Comparison of ENCODE assay signal across 11 cellular contexts in genomic region chr18:6406075-6406909, GRCh38. TPM values are rescaled to one million over a fixed set of nuclear protein-coding genes. Genes with fewer than 3 reads are reported as not detected.
DNase-seq lines count a peak whose midpoint lies in the region; ATAC-seq and TF ChIP-seq lines count a peak whose summit lies in the region.
"Had no signal": no experiment of that assay in that cellular context is flagged by ENCODE, and none has a peak within 500 bp of the region (broad histone marks: within the 10 kb centered on the region; RNA-seq: fewer than 3 reads in every experiment).

No MANE protein-coding gene starts in this region.

- no peaks in the 10 kb centered on the region for H3K9me3 ChIP-seq in testis

- TF ChIP-seq CTCF in testis (IDR thresholded peaks at IDR 0.05) = no peak

- H3K36me3 ChIP-seq in testis (ENCODE audit: low read depth, missing control alignments) = no peaks in the 10 kb centered on the region

- H3K27ac ChIP-seq in testis = peak overlapping the region; percentile 29 to 33

- ATAC-seq in HG03342 (IDR thresholded peaks at IDR 0.05; ENCODE audit: unreplicated experiment) (no peak), GM21825 (IDR thresholded peaks at IDR 0.05; ENCODE audit: unreplicated experiment) (no peak), GM21515 (IDR thresholded peaks at IDR 0.05; ENCODE audit: unreplicated experiment) (no peak)

- peaks cover 19% of the 10 kb centered on the region for H3K4me1 ChIP-seq in testis

- WGBS in testis, 2 donors = 38 to 55% methylated on average over 10 of the region's 10 CpGs

- H3K27me3 ChIP-seq in testis = no peaks in the 10 kb centered on the region

- DNase-seq in HS-5 (ENCODE audit: low read depth) (peak; percentile 39), amniotic epithelial cell (ENCODE audit: low read depth) (peak; percentile 29), iris pigment epithelial cell (ENCODE audit: low read depth) (peak; percentile 71), testis (peak; percentile 28)
- DNase-seq in effector CD8-positive, alpha-beta T cell (lab: John Stamatoyannopoulos, UW) = no peak
- DNase-seq: activated B cell treated with CpG ODN at 0.5 μM for 24 hours, NCI-H2081 treated with DMSO at 0.1 percent for 48 hours, RPMI8226 had no signal

- intact Hi-C loops in testis (cut with DNase I; ENCODE audit: low total_unique reads) = no loop called here

- no peak overlapping the region for H3K4me3 ChIP-seq in testis

- TF ChIP-seq POLR2A in testis (IDR thresholded peaks at IDR 0.05) = no peak

RNA-seq across cellular contexts. Expression of gene L3MBTL4, which starts 8.4 kb away (rescaled TPM):
- 10 to 100 TPM; 46.2 to 50.9 TPM for total RNA-seq in testis
- 26.6 TPM for polyA plus RNA-seq in testis (ENCODE audit: insufficient read depth, low read depth, low replicate concordance)
